Comparison of ENCODE assay signal across 15 cellular contexts in genomic region chr10:132847856-132848255, GRCh38.
A peak's percentile ranks its signal among the peaks of the same experiment; 100 is the strongest.
DNase-seq lines count a peak whose midpoint lies in the region; ATAC-seq and TF ChIP-seq lines count a peak whose summit lies in the region.
"Had no signal": no experiment of that assay in that cellular context is flagged by ENCODE, and none has a peak within 500 bp of the region (broad histone marks: within the 10 kb centered on the region; RNA-seq: fewer than 3 reads in every experiment).

No MANE protein-coding gene starts in this region.

- H3K27ac ChIP-seq in PC-3 (ENCODE audit: low read length), result no peak overlapping the region
- no peak overlapping the region for H3K27ac ChIP-seq in left lung
- H3K27ac ChIP-seq in stomach, result peak overlapping the region; percentile 29 to 64 (median 58)
- no peak overlapping the region for H3K27ac ChIP-seq in GM23248
- H3K27ac ChIP-seq: lower lobe of right lung, psoas muscle had no signal

- BruUV-seq in PC-3 (replicated peaks; lab: Mats Ljungman, UMichigan), result no TSS peak

- in situ Hi-C loops in GM23248 (cut with MboI), result no loop called here

- no peaks in the 10 kb centered on the region for H3K9me3 ChIP-seq in PC-3 (ENCODE audit: low read length)
- H3K9me3 ChIP-seq in left lung, result peaks cover 0 to 4% of the 10 kb centered on the region in 2 donors
- peaks cover 0 to 12% (median 8%) of the 10 kb centered on the region in 4 donors for H3K9me3 ChIP-seq in stomach
- no peaks in the 10 kb centered on the region for H3K9me3 ChIP-seq in GM23248 (ENCODE audit: low read depth)
- H3K9me3 ChIP-seq: lower lobe of right lung had no signal

- H4K20me1 ChIP-seq in PC-3 (ENCODE audit: low read length), result no peaks in the 10 kb centered on the region
- no peaks in the 10 kb centered on the region for H4K20me1 ChIP-seq in GM23248 (ENCODE audit: insufficient read depth)

- peak overlapping the region; percentile 77 for H3K4me3 Mint-ChIP-seq in activated naive CD4-positive, alpha-beta T cell treated with anti-CD3 and anti-CD28 coated beads, Interleukin-2, amount 50 U/mL, for 24 hours

- ATAC-seq in PC-3 (no peak), left lung (no peak)
- ATAC-seq: psoas muscle had no signal

- TF ChIP-seq CTCF in PC-3 (conservative IDR thresholded peaks at IDR 0.05; ENCODE audit: low read depth, low read length) (no peak), left lung (IDR thresholded peaks at IDR 0.05) (no peak), stomach (IDR thresholded peaks at IDR 0.05) (no peak)

- H3K79me2 ChIP-seq in PC-3 (ENCODE audit: low read length) (no peaks in the 10 kb centered on the region), GM23248 (ENCODE audit: insufficient read depth) (no peaks in the 10 kb centered on the region)

- no peaks in the 10 kb centered on the region for H3K9me3 Mint-ChIP-seq in activated naive CD4-positive, alpha-beta T cell treated with anti-CD3 and anti-CD28 coated beads, Interleukin-2, amount 50 U/mL, for 24 hours

- POLR2A ChIA-PET in PC-3 (lab: Charles Lee; ENCODE audit: unreplicated experiment), result no interaction called here

- no peaks in the 10 kb centered on the region for H3K9me2 ChIP-seq in PC-3 (replicated peaks; ENCODE audit: low read length)
- H3K9me2 ChIP-seq in GM23248 (ENCODE audit: insufficient read depth), result no peaks in the 10 kb centered on the region

- H3K4me2 ChIP-seq in PC-3 (ENCODE audit: low read length), result peak overlapping the region; percentile 74
- H3K4me2 ChIP-seq in GM23248 (ENCODE audit: unreplicated experiment), result no peak overlapping the region

- 9 to 18% (median 14%) methylated on average over 17 of the region's 17 CpGs for WGBS in stomach, 5 donors
- 12 to 18% methylated on average over 17 of the region's 17 CpGs for WGBS in GM23248 (ENCODE audit: low coverage in 1 of 2, low lambda C conversion rate in 2 of 2, missing lambda C conversion rate in 2 of 2), 2 experiments

- H3F3A ChIP-seq in PC-3 (ENCODE audit: low read length, unreplicated experiment) (no peaks in the 10 kb centered on the region), GM23248 (ENCODE audit: insufficient read depth) (no peaks in the 10 kb centered on the region)

- H3K36me3 ChIP-seq in PC-3 (ENCODE audit: low read depth, low read length) (no peaks in the 10 kb centered on the region), left lung (no peaks in the 10 kb centered on the region), stomach (no peaks in the 10 kb centered on the region), GM23248 (ENCODE audit: low read depth) (no peaks in the 10 kb centered on the region)
- H3K36me3 ChIP-seq: lower lobe of right lung had no signal

- intact Hi-C loops in PC-3 (cut with micrococcal nuclease) (no loop called here), left lung (cut with DNase I) (no loop called here), stomach (cut with DNase I; ENCODE audit: low total_unique reads) (no loop called here)

- H3K27me3 ChIP-seq in PC-3 (ENCODE audit: low read length) (peaks cover 46% of the 10 kb centered on the region), left lung (peaks cover 0 to 68% of the 10 kb centered on the region in 2 donors), stomach (peaks cover 0 to 52% (median 0%) of the 10 kb centered on the region in 3 donors), GM23248 (replicated peaks; ENCODE audit: insufficient read depth) (peaks cover 19% of the 10 kb centered on the region)

- H3K4me1 Mint-ChIP-seq in activated naive CD4-positive, alpha-beta T cell treated with anti-CD3 and anti-CD28 coated beads, Interleukin-2, amount 50 U/mL, for 24 hours, result peaks cover 7% of the 10 kb centered on the region

- H2AFZ ChIP-seq in PC-3 (ENCODE audit: low read length), result peak overlapping the region; percentile 45
- H2AFZ ChIP-seq in GM23248, result no peak overlapping the region

- H3K9ac ChIP-seq in PC-3 (ENCODE audit: low read length), result no peak overlapping the region
- no peak overlapping the region for H3K9ac ChIP-seq in GM23248

- TF ChIP-seq POLR2A in stomach (IDR thresholded peaks at IDR 0.05), result no peak

- TF ChIP-seq EP300 in stomach (IDR thresholded peaks at IDR 0.05), result no peak

- no peaks in the 10 kb centered on the region for H3K36me3 Mint-ChIP-seq in activated naive CD4-positive, alpha-beta T cell treated with anti-CD3 and anti-CD28 coated beads, Interleukin-2, amount 50 U/mL, for 24 hours

- no peaks in the 10 kb centered on the region for H3K4me1 ChIP-seq in PC-3 (ENCODE audit: insufficient read depth, low read length)
- H3K4me1 ChIP-seq in left lung, result peaks cover 0 to 7% of the 10 kb centered on the region in 2 donors
- peaks cover 7 to 27% (median 15%) of the 10 kb centered on the region in 4 donors for H3K4me1 ChIP-seq in stomach
- H3K4me1 ChIP-seq in GM23248 (ENCODE audit: insufficient read depth), result no peaks in the 10 kb centered on the region
- H3K4me1 ChIP-seq: lower lobe of right lung, psoas muscle had no signal

- H3K27ac Mint-ChIP-seq in activated naive CD4-positive, alpha-beta T cell treated with anti-CD3 and anti-CD28 coated beads, Interleukin-2, amount 50 U/mL, for 24 hours, result no peak overlapping the region

- H3K27me3 Mint-ChIP-seq in activated naive CD4-positive, alpha-beta T cell treated with anti-CD3 and anti-CD28 coated beads, Interleukin-2, amount 50 U/mL, for 24 hours, result peaks cover 3% of the 10 kb centered on the region

- H3K4me3 ChIP-seq in PC-3 (ENCODE audit: low read length) (no peak overlapping the region), left lung (no peak overlapping the region), stomach (peak overlapping the region; percentile 15 to 35 (median 26)), GM23248 (no peak overlapping the region)
- H3K4me3 ChIP-seq: lower lobe of right lung, psoas muscle had no signal

- CTCF ChIA-PET in PC-3 (lab: Charles Lee), result no interaction called here

- DNase-seq in activated naive CD4-positive, alpha-beta T cell treated with anti-CD3 and anti-CD28 coated beads, Interleukin-2, amount 50 U/mL, for 16 hours, result no peak
- DNase-seq in PC-3, result no peak
- peak; percentile 16 to 59 for DNase-seq in left lung
- DNase-seq in stomach, result no peak
- DNase-seq in GF-D8 (lab: John Stamatoyannopoulos, UW), result no peak
- no peak for DNase-seq in GM23248
- no peak for DNase-seq in DMS153 (lab: John Stamatoyannopoulos, UW)
- DNase-seq: caudate nucleus; NCI-H1436; NCI-H526 treated with DMSO at 0.1 percent for 48 hours; SHP77 treated with DMSO at 0.1 percent for 48 hours; stimulated activated CD4-positive, alpha-beta T cell treated with anti-CD3 and anti-CD28 coated beads, Interleukin-4, amount 100 ng/mL, for 1 hour had no signal

Comparison
In these comparisons a context has a peak if more than half of its experiments do, and no peak if none do; other contexts are left out.
1. DNase-seq: peak in left lung (2 of 2); none in activated naive CD4-positive, alpha-beta T cell treated with anti-CD3 and anti-CD28 coated beads, Interleukin-2, amount 50 U/mL, for 16 hours (single experiment), PC-3 (single experiment), stomach (single experiment), GF-D8 (single experiment), GM23248 (single experiment) and DMS153 (single experiment).
2. H3K27ac ChIP-seq: peak in stomach (5 of 5); none in PC-3 (single experiment), left lung (0 of 2) and GM23248 (single experiment).
3. H3K4me3 ChIP-seq: peak in stomach (4 of 4); none in PC-3 (single experiment), left lung (0 of 2) and GM23248 (single experiment).